8 cellular contexts compared by ENCODE assay signal in genomic region chr10:7819126-7819470, GRCh38. TPM values are rescaled to one million over a fixed set of nuclear protein-coding genes. Genes with fewer than 3 reads are reported as not detected.
DNase-seq lines count a peak whose midpoint lies in the region; ATAC-seq and TF ChIP-seq lines count a peak whose summit lies in the region.

No MANE protein-coding gene starts in this region.

- peak overlapping the region; percentile 73 for H3K9ac ChIP-seq in Karpas-422 (ENCODE audit: low read length)

- H2AFZ ChIP-seq in Karpas-422 (ENCODE audit: low read length), result peak overlapping the region; percentile 88; the same call in 1 of the 2 replicates

- peak overlapping the region; percentile 86 for H3K4me2 ChIP-seq in Karpas-422 (ENCODE audit: low read depth, low read length, poor library complexity, severe bottlenecking)

- H3K27me3 ChIP-seq in Karpas-422 (ENCODE audit: low read length), result no peaks in the 10 kb centered on the region
- no peaks in the 10 kb centered on the region for H3K27me3 ChIP-seq in mononuclear cell (ENCODE audit: insufficient read depth, low read length)
- no peaks in the 10 kb centered on the region for H3K27me3 ChIP-seq in thoracic aorta (replicated peaks; ENCODE audit: insufficient read depth)

- H3K36me3 ChIP-seq in Karpas-422 (ENCODE audit: insufficient read depth, low read length), result no peaks in the 10 kb centered on the region
- peaks cover under 1% of the 10 kb centered on the region for H3K36me3 ChIP-seq in thoracic aorta

- H3K9me2 ChIP-seq in Karpas-422 (replicated peaks; ENCODE audit: insufficient read depth, low read length), result no peaks in the 10 kb centered on the region

- ATAC-seq in GM21825 (IDR thresholded peaks at IDR 0.05; ENCODE audit: unreplicated experiment) (peak; percentile 43), thoracic aorta (ENCODE audit: insufficient number of reproducible peaks, low FRiP score, low read depth) (no peak)

- H3K4me1 ChIP-seq in Karpas-422 (ENCODE audit: low read length), result peaks cover 24% of the 10 kb centered on the region
- peaks cover 22% of the 10 kb centered on the region for H3K4me1 ChIP-seq in mononuclear cell (ENCODE audit: insufficient read depth, low read length)
- peaks cover 12 to 16% of the 10 kb centered on the region in 2 donors for H3K4me1 ChIP-seq in thoracic aorta (ENCODE audit: control insufficient read depth in 1 of 2, low read depth in 2 of 2)

- H3K4me3 ChIP-seq in Karpas-422 (ENCODE audit: low read length) (peak overlapping the region; percentile 82), mononuclear cell (ENCODE audit: low read length) (peak overlapping the region; percentile 91), thoracic aorta (peak overlapping the region; percentile 83)

- H3K9me3 ChIP-seq in Karpas-422 (ENCODE audit: low read length) (no peaks in the 10 kb centered on the region), mononuclear cell (ENCODE audit: low read depth, low read length) (no peaks in the 10 kb centered on the region), thoracic aorta (no peaks in the 10 kb centered on the region)

- no peaks in the 10 kb centered on the region; the same call in 1 of the 2 replicates for H4K20me1 ChIP-seq in Karpas-422 (ENCODE audit: insufficient read depth, low read depth, low read length)

- no peak for TF ChIP-seq CTCF in thoracic aorta (IDR thresholded peaks at IDR 0.05)

- peak; percentile 11 for DNase-seq in NCI-H2029 treated with DMSO at 0.1 percent for 48 hours (lab: John Stamatoyannopoulos, UW)
- no peak for DNase-seq in NCI-H2029 (lab: John Stamatoyannopoulos, UW)
- peak; percentile 56 for DNase-seq in Karpas-422
- peak; percentile 36 for DNase-seq in activated CD4-positive, alpha-beta T cell treated with anti-CD3 and anti-CD28 coated beads for 48 hours
- peak; percentile 75 to 77 for DNase-seq in erythroblast (lab: John Stamatoyannopoulos, UW)
- DNase-seq in thoracic aorta (ENCODE audit: low spot score), result no peak

- no peak overlapping the region for H3K27ac ChIP-seq in Karpas-422 (ENCODE audit: low read length)
- peak overlapping the region in 1 of 2 donors; percentile 33 for H3K27ac ChIP-seq in thoracic aorta

- no peak for TF ChIP-seq POLR2A in erythroblast (IDR thresholded peaks at IDR 0.05; ENCODE audit: low read length)

- H3K79me2 ChIP-seq in Karpas-422 (ENCODE audit: low read length), result peaks cover 46% of the 10 kb centered on the region

RNA-seq across cellular contexts. Expression of gene TAF3, which starts 0.8 kb away (rescaled TPM):
- total RNA-seq in Karpas-422 (2014; rRNA removed; shearing (Covaris generic); ENCODE audit: low replicate concordance), result 4.5 and 4.7 TPM in 2 replicates
- 6.7 TPM for total RNA-seq in mononuclear cell
- total RNA-seq in thoracic aorta, result 1 to 10 TPM; 7.2 to 8.2 TPM

RNA-seq across cellular contexts. Expression of gene ATP5F1C, which starts 31.1 kb away (rescaled TPM):
- total RNA-seq in Karpas-422 (2014; rRNA removed; shearing (Covaris generic); ENCODE audit: low replicate concordance), result 207 and 291 TPM in 2 replicates
- total RNA-seq in mononuclear cell, result 303 TPM
- 100 to 1,000 TPM; 128 to 168 TPM for total RNA-seq in thoracic aorta

RNA-seq across cellular contexts. Expression of gene KIN, which starts 31.3 kb away (rescaled TPM):
- 4.0 and 7.9 TPM in 2 replicates for total RNA-seq in Karpas-422 (2014; rRNA removed; shearing (Covaris generic); ENCODE audit: low replicate concordance)
- 7.9 TPM for total RNA-seq in mononuclear cell
- total RNA-seq in thoracic aorta, result 10 to 100 TPM in 1 of 2 donors, 1 to 10 TPM in 1; 2.8 to 14.6 TPM

Comparison
In these comparisons a context has a peak if more than half of its experiments do, and no peak if none do; other contexts are left out.
1. DNase-seq: peak in NCI-H2029 treated with DMSO at 0.1 percent for 48 hours (single experiment), Karpas-422 (single experiment), activated CD4-positive, alpha-beta T cell treated with anti-CD3 and anti-CD28 coated beads for 48 hours (single experiment) and erythroblast (2 of 2); none in NCI-H2029 (single experiment) and thoracic aorta (single experiment).
2. Peak in every context shown above with its lines, with median percentiles within 50 percentile points of each other: H3K4me3 ChIP-seq.